Comparison of ENCODE assay signal across 8 cellular contexts in genomic region chr3:171461087-171461917, GRCh38. TPM values are rescaled to one million over a fixed set of nuclear protein-coding genes. Genes with fewer than 3 reads are reported as not detected.
DNase-seq lines count a peak whose midpoint lies in the region; ATAC-seq, FAIRE-seq and TF ChIP-seq lines count a peak whose summit lies in the region.

No MANE protein-coding gene starts in this region.

- no peak for TF ChIP-seq CTCF in Caco-2 (IDR thresholded peaks at IDR 0.05; ENCODE audit: insufficient read depth in 1 of 2, low read depth in 1 of 2, low read length in 1 of 2, severe bottlenecking in 1 of 2, unreplicated experiment in 1 of 2)
- no peak for TF ChIP-seq CTCF in RWPE1 (conservative IDR thresholded peaks at IDR 0.05; ENCODE audit: low read depth)
- TF ChIP-seq CTCF in bronchial epithelial cell (IDR thresholded peaks at IDR 0.05; ENCODE audit: insufficient read depth, low read length, severe bottlenecking), result no peak
- TF ChIP-seq CTCF in D721Med (IDR thresholded peaks at IDR 0.05; ENCODE audit: insufficient read depth, missing control alignments), result no peak

- TSS peak; percentile 78 for BruUV-seq in Caco-2 (replicated peaks; lab: Mats Ljungman, UMichigan)

- ATAC-seq in GM19455 (IDR thresholded peaks at IDR 0.05; ENCODE audit: unreplicated experiment), result peak; percentile 19
- ATAC-seq in HG03460 (IDR thresholded peaks at IDR 0.05; ENCODE audit: unreplicated experiment), result peak; percentile 20
- no peak for ATAC-seq in stimulated activated effector memory CD8-positive, alpha-beta T cell treated with anti-CD3 and anti-CD28 coated beads, Interleukin-12 subunit alpha, Interleukin-12 subunit beta, amount 100 ng/mL, for 72 hours

- no peaks in the 10 kb centered on the region for H3K9me3 Mint-ChIP-seq in Caco-2 (ENCODE audit: unreplicated experiment)
- H3K9me3 Mint-ChIP-seq in stimulated activated effector memory CD8-positive, alpha-beta T cell treated with anti-CD3 and anti-CD28 coated beads, Interleukin-12 subunit alpha, Interleukin-12 subunit beta, amount 100 ng/mL, for 72 hours, result no peaks in the 10 kb centered on the region

- peaks cover 35% of the 10 kb centered on the region for H3K4me1 ChIP-seq in Caco-2

- no peaks in the 10 kb centered on the region for H3K27me3 Mint-ChIP-seq in Caco-2 (ENCODE audit: insufficient read depth, unreplicated experiment)

- POLR2A ChIA-PET in Caco-2 (lab: Charles Lee), result no interaction called here
- POLR2A ChIA-PET in RWPE1 (lab: Yijun Ruan, JAX; ENCODE audit: low non-redundant PET), result no interaction called here

- H3K36me3 Mint-ChIP-seq in Caco-2 (ENCODE audit: insufficient read depth, unreplicated experiment), result no peaks in the 10 kb centered on the region
- peaks cover 11% of the 10 kb centered on the region for H3K36me3 Mint-ChIP-seq in stimulated activated effector memory CD8-positive, alpha-beta T cell treated with anti-CD3 and anti-CD28 coated beads, Interleukin-12 subunit alpha, Interleukin-12 subunit beta, amount 100 ng/mL, for 72 hours

- intact Hi-C loops in Caco-2 (cut with micrococcal nuclease; ENCODE audit: unreplicated experiment), result loop anchor here (2.0 to 5.0 kb wide), 5 partner anchors 15 to 501 kb away; no protein-coding TSS in a partner anchor

- H3K4me1 Mint-ChIP-seq in Caco-2 (ENCODE audit: low read depth, unreplicated experiment), result peaks cover 30% of the 10 kb centered on the region
- peaks cover 40% of the 10 kb centered on the region for H3K4me1 Mint-ChIP-seq in stimulated activated effector memory CD8-positive, alpha-beta T cell treated with anti-CD3 and anti-CD28 coated beads, Interleukin-12 subunit alpha, Interleukin-12 subunit beta, amount 100 ng/mL, for 72 hours

- H3K27ac Mint-ChIP-seq in Caco-2 (ENCODE audit: unreplicated experiment), result peak overlapping the region; percentile 93
- H3K27ac Mint-ChIP-seq in stimulated activated effector memory CD8-positive, alpha-beta T cell treated with anti-CD3 and anti-CD28 coated beads, Interleukin-12 subunit alpha, Interleukin-12 subunit beta, amount 100 ng/mL, for 72 hours, result peak overlapping the region; percentile 81

- DNase-seq in Caco-2 (peak in 1 of 2 experiments; percentile 77), RWPE1 (ENCODE audit: low spot score) (peak; percentile 67), bronchial epithelial cell (ENCODE audit: low read depth) (peak; percentile 59), kidney tubule cell (ENCODE audit: low spot score) (peak; percentile 64), D721Med (ENCODE audit: insufficient read length, low spot score) (no peak)
- no peak for DNase-seq in stimulated activated effector memory CD8-positive, alpha-beta T cell treated with anti-CD3 and anti-CD28 coated beads, Interleukin-12 subunit alpha, Interleukin-12 subunit beta, amount 100 ng/mL, for 72 hours (ENCODE audit: low spot score in 2 of 2)

- H3K9me3 ChIP-seq in Caco-2, result no peaks in the 10 kb centered on the region

- FAIRE-seq in bronchial epithelial cell (lab: Jason Lieb, UNC), result no peak
- FAIRE-seq in D721Med (lab: Jason Lieb, UNC), result no peak

- H3K27me3 ChIP-seq in Caco-2 (replicated peaks; ENCODE audit: control insufficient read depth, insufficient read depth, low read length), result no peaks in the 10 kb centered on the region
- H3K27me3 ChIP-seq in bronchial epithelial cell (ENCODE audit: control insufficient read depth, insufficient read depth, low read length), result no peaks in the 10 kb centered on the region

- CTCF ChIA-PET in Caco-2 (lab: Charles Lee) (interaction anchor here (0.9 to 1.0 kb wide), 3 partner anchors 33 to 57 kb away, joined by 4 to 11 read pairs (median 8); no protein-coding TSS in a partner anchor), RWPE1 (lab: Yijun Ruan, JAX) (interaction anchor here (0.6 to 1.6 kb wide), 10 partner anchors 15 to 411 kb away, joined by 3 to 5 read pairs (median 4); no protein-coding TSS in a partner anchor)

- peak overlapping the region; percentile 87 for H3K4me3 Mint-ChIP-seq in Caco-2 (ENCODE audit: unreplicated experiment)
- H3K4me3 Mint-ChIP-seq in stimulated activated effector memory CD8-positive, alpha-beta T cell treated with anti-CD3 and anti-CD28 coated beads, Interleukin-12 subunit alpha, Interleukin-12 subunit beta, amount 100 ng/mL, for 72 hours, result peak overlapping the region; percentile 88

- peak overlapping the region; percentile 14; the same call in 1 of the 2 replicates for H3K27ac ChIP-seq in RWPE1

- H3K36me3 ChIP-seq in Caco-2 (ENCODE audit: control insufficient read depth, insufficient read depth, low read length) (no peaks in the 10 kb centered on the region), bronchial epithelial cell (ENCODE audit: control insufficient read depth, insufficient read depth, low read length) (no peaks in the 10 kb centered on the region)

- H3K4me3 ChIP-seq in Caco-2 (ENCODE audit: low read depth, low read length) (peak overlapping the region; percentile 72), bronchial epithelial cell (ENCODE audit: low read depth, low read length) (peak overlapping the region; percentile 63)

RNA-seq across cellular contexts. Expression of gene TNIK, which starts 1.1 kb away (rescaled TPM):
- total RNA-seq in Caco-2 (2022) (21.4 and 22.4 TPM in 2 replicates), bronchial epithelial cell (0.26 and 1.1 TPM in 2 replicates)

Comparison
In these comparisons a context has a peak if more than half of its experiments do, and no peak if none do; other contexts are left out.
1. DNase-seq: peak in RWPE1 (single experiment), bronchial epithelial cell (single experiment) and kidney tubule cell (single experiment); none in stimulated activated effector memory CD8-positive, alpha-beta T cell treated with anti-CD3 and anti-CD28 coated beads, Interleukin-12 subunit alpha, Interleukin-12 subunit beta, amount 100 ng/mL, for 72 hours (0 of 2) and D721Med (single experiment).
2. RNA of gene TNIK, which starts 1.1 kb away (total RNA-seq): 21.4 to 22.4 TPM in Caco-2; 0.26 to 1.1 TPM in bronchial epithelial cell; every median in the first group is over 10 times any median in the second.